ENCODE assay signal across 16 cellular contexts in the genomic region with DNA sequence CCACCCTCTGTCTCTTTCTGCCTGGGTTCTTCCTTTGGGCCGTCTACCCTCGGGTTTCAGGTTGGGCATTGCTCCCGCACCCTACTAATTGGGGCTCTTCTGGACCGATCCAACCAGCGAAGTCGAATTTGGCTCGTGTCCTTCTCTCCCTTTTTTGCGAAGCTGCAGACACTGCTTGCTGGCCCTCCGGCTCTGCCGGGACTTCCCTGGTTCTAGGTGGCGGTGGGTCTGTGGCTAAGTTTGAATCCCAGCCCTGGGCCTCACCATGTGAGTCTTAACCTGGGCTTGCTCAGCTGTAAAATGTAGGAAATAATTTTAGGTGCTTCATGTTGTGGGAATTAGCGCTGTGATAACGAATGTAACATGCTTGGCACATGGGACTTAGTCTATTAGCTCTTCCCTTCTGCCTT. TPM values are rescaled to one million over a fixed set of nuclear protein-coding genes. Genes with fewer than 3 reads are reported as not detected.
DNase-seq lines count a peak whose midpoint lies in the region; ATAC-seq, FAIRE-seq and TF ChIP-seq lines count a peak whose summit lies in the region.
"Had no signal": no experiment of that assay in that cellular context is flagged by ENCODE, and none has a peak within 500 bp of the region (broad histone marks: within the 10 kb centered on the region; RNA-seq: fewer than 3 reads in every experiment).

No MANE protein-coding gene starts in this region.

- TF ChIP-seq POLR2A in HepG2 (IDR thresholded peaks at IDR 0.05; ENCODE audit: insufficient read depth in 1 of 2, low read depth in 2 of 2, low read length in 2 of 2) (no peak), right lobe of liver (IDR thresholded peaks at IDR 0.05) (no peak), H1 (IDR thresholded peaks at IDR 0.05; ENCODE audit: control extremely low read depth in 1 of 2, low read depth in 2 of 2, low read length in 2 of 2) (no peak)

- ATAC-seq in HepG2 = no peak
- ATAC-seq in right lobe of liver = no peak
- ATAC-seq in aorta (ENCODE audit: low FRiP score) = peak; percentile 12
- no peak for ATAC-seq in pancreas

- H3K36me3 ChIP-seq in HepG2 (replicated peaks in 1 of 2; ENCODE audit: control insufficient read depth in 1 of 2, insufficient read depth in 2 of 2, low read length in 2 of 2) (no peaks in the 10 kb centered on the region), right lobe of liver (no peaks in the 10 kb centered on the region), H1 (ENCODE audit: control insufficient read depth in 2 of 4, insufficient read depth in 4 of 4, low read length in 3 of 4) (no peaks in the 10 kb centered on the region), neuron (ENCODE audit: insufficient read depth, low read length) (no peaks in the 10 kb centered on the region), aorta (ENCODE audit: control insufficient read depth in 1 of 2, insufficient read depth in 2 of 2, low read length in 1 of 2) (no peaks in the 10 kb centered on the region), pancreas (no peaks in the 10 kb centered on the region)

- H4K8ac ChIP-seq in H1 (ENCODE audit: extremely low read depth, insufficient read depth, low read length) = no peak overlapping the region

- no peak overlapping the region for H3K56ac ChIP-seq in H1 (replicated peaks; ENCODE audit: insufficient read length, low read depth, low read length)

- CTCF ChIA-PET in HepG2 (lab: Yijun Ruan, JAX; ENCODE audit: low intra/inter-chr PET ratio, low total read pairs) = no interaction called here
- CTCF ChIA-PET in H1 (lab: Charles Lee; ENCODE audit: partially characterized antibody) = interaction anchor here (0.7 to 7.5 kb wide), 9 partner anchors 8 to 455 kb away, joined by 3 to 152 read pairs (median 3); partner anchors contain the start of gene HOXC10

- H3K18ac ChIP-seq in H1 (ENCODE audit: extremely low read depth, low read length) = no peak overlapping the region; the same call in 1 of the 2 replicates

- no peak overlapping the region for H3K23ac ChIP-seq in H1 (ENCODE audit: insufficient read length)

- H3K4me3 ChIP-seq in HepG2 (replicated peaks in 1 of 3; ENCODE audit: insufficient read depth in 1 of 3, low read depth in 2 of 3, low read length in 3 of 3) (peak overlapping the region; percentile 38 to 73 (median 45); a peak in 4 of 6 replicates), right lobe of liver (no peak overlapping the region), H1 (ENCODE audit: extremely low read depth in 1 of 4, insufficient read depth in 2 of 4, low read depth in 3 of 4, low read length in 4 of 4) (peak overlapping the region; percentile 42 to 77 (median 52); a peak in 7 of 8 replicates), neuron (ENCODE audit: low read length) (no peak overlapping the region), aorta (ENCODE audit: low read length in 2 of 2) (peak overlapping the region in 1 of 2 donors; percentile 43), pancreas (peak overlapping the region in 1 of 4 donors; percentile 55)

- no peak for DNase-seq in HepG2 (ENCODE audit: low spot score)
- no peak for DNase-seq in right lobe of liver
- DNase-seq in H1 (ENCODE audit: low read depth in 1 of 2, low spot score in 2 of 2) = no peak
- no peak for DNase-seq in aorta
- DNase-seq in NCI-H187 treated with DMSO at 0.1 percent for 48 hours (lab: John Stamatoyannopoulos, UW) = no peak
- no peak for DNase-seq in UCSD-AML1 (lab: John Stamatoyannopoulos, UW; ENCODE audit: unreplicated experiment)
- DNase-seq in pancreas = no peak
- DNase-seq: NCI-H526 treated with DMSO at 0.1 percent for 48 hours; SHP77; stimulated activated CD4-positive, alpha-beta T cell treated with anti-CD3 and anti-CD28 coated beads, Interleukin-12 subunit alpha, Interleukin-12 subunit beta, amount 100 ng/mL, for 4 hours had no signal

- H2BK5ac ChIP-seq in H1 (ENCODE audit: low read depth, low read length) = no peak overlapping the region; the same call in 1 of the 2 replicates

- no peak for TF ChIP-seq CTCF in HepG2 (CRISPR knock-in tag; IDR thresholded peaks at IDR 0.05)
- no peak for TF ChIP-seq CTCF in right lobe of liver (IDR thresholded peaks at IDR 0.05)
- TF ChIP-seq CTCF in H1 (IDR thresholded peaks at IDR 0.05; ENCODE audit: control extremely low read depth in 1 of 3, insufficient read depth in 1 of 3, low read depth in 1 of 3, low read length in 3 of 3) = no peak
- no peak for TF ChIP-seq CTCF in pancreas (IDR thresholded peaks at IDR 0.05)

- no peak overlapping the region for H3K27ac ChIP-seq in HepG2 (ENCODE audit: extremely low read length, insufficient read depth, low read length)
- H3K27ac ChIP-seq in right lobe of liver = no peak overlapping the region
- no peak overlapping the region for H3K27ac ChIP-seq in H1 (ENCODE audit: low read depth, low read length)
- no peak overlapping the region for H3K27ac ChIP-seq in aorta (ENCODE audit: low read depth in 1 of 2, low read length in 2 of 2)
- H3K27ac ChIP-seq in pancreas = peak overlapping the region in 1 of 4 donors; percentile 58

- H2BK15ac ChIP-seq in H1 (ENCODE audit: low read length) = 0 out of 2 replicates have a peak overlapping the region, but pooled peaks have one; percentile 29

- POLR2A ChIA-PET in HepG2 (lab: Yijun Ruan, JAX) = no interaction called here
- POLR2A ChIA-PET in H1 (lab: Charles Lee; ENCODE audit: partially characterized antibody) = interaction anchor here (0.9 to 3.1 kb wide), 5 partner anchors 8 to 226 kb away, joined by 3 to 10 read pairs (median 3); partner anchors contain the start of gene ATP5MC2

- no peak overlapping the region for H4K91ac ChIP-seq in H1 (replicated peaks; ENCODE audit: insufficient read length, low read length)

- H3K23me2 ChIP-seq in H1 (ENCODE audit: low read depth, low read length) = peaks cover 16% of the 10 kb centered on the region; the same call in 1 of the 2 replicates

- H2BK20ac ChIP-seq in H1 (ENCODE audit: low read length) = no peak overlapping the region

- 27% methylated on average over 9 of the region's 13 CpGs for WGBS in HepG2 (ENCODE audit: low lambda C conversion rate)
- WGBS in right lobe of liver (ENCODE audit: insufficient coverage, low coverage, low lambda C conversion rate, missing lambda C conversion rate) = 52% methylated on average over 10 of the region's 13 CpGs
- 34% methylated on average over 5 of the region's 13 CpGs; no CpG with 5 or more reads in 1 of the 2 experiments for WGBS in H1 (ENCODE audit: extremely low coverage in 1 of 2, insufficient coverage in 1 of 2, insufficient read length in 1 of 2, insufficient replicate concordance in 2 of 2, low coverage in 1 of 2, low lambda C conversion rate in 2 of 2, missing lambda C conversion rate in 1 of 2), 2 experiments
- WGBS in aorta, 2 donors = 31 to 33% methylated on average over 13 of the region's 13 CpGs
- whole genome bisulfite sequencing in pancreas, 2 donors = 69 to 75% methylated on average over 13 of the region's 13 CpGs

- H3K79me2 ChIP-seq in HepG2 (ENCODE audit: insufficient read depth, low read length) (no peaks in the 10 kb centered on the region), H1 (ENCODE audit: control insufficient read depth in 1 of 2, insufficient read depth in 2 of 2, low read length in 2 of 2) (no peaks in the 10 kb centered on the region)

- no peaks in the 10 kb centered on the region for H3K79me1 ChIP-seq in H1 (ENCODE audit: low read depth, low read length)

- H4K5ac ChIP-seq in H1 (ENCODE audit: insufficient read length, low read depth, low read length) = no peak overlapping the region

- BruUV-seq in HepG2 (replicated peaks; lab: Mats Ljungman, UMichigan) = no TSS peak

- TF ChIP-seq RAD21 in HepG2 (CRISPR knock-in tag; IDR thresholded peaks at IDR 0.05) = no peak
- TF ChIP-seq RAD21 in H1 (IDR thresholded peaks at IDR 0.05 in 1 of 2, conservative IDR thresholded peaks at IDR 0.05 in 1 of 2; ENCODE audit: low read depth in 2 of 2, low read length in 2 of 2) = no peak

- H3K9ac ChIP-seq in HepG2 (ENCODE audit: insufficient read depth, low read depth, low read length) = no peak overlapping the region
- no peak overlapping the region for H3K9ac ChIP-seq in H1 (replicated peaks in 1 of 4; ENCODE audit: extremely low read depth in 1 of 4, low read depth in 3 of 4, low read length in 3 of 4)

- H3K4me1 ChIP-seq in HepG2 (ENCODE audit: insufficient read depth, low read length) (peaks cover 23% of the 10 kb centered on the region), right lobe of liver (peaks cover 0 to 13% (median 6%) of the 10 kb centered on the region in 4 donors), H1 (replicated peaks in 1 of 4; ENCODE audit: control insufficient read depth in 3 of 4, insufficient read depth in 4 of 4, low read length in 3 of 4) (peaks cover 3 to 37% (median 12%) of the 10 kb centered on the region in 4 experiments), neuron (ENCODE audit: insufficient read depth, low read length) (peaks cover 34% of the 10 kb centered on the region), aorta (ENCODE audit: control insufficient read depth in 1 of 2, insufficient read depth in 2 of 2, low read length in 2 of 2) (no peaks in the 10 kb centered on the region), pancreas (peaks cover 0 to 9% (median 0%) of the 10 kb centered on the region in 3 donors)

- H2AK5ac ChIP-seq in H1 (ENCODE audit: low read depth, low read length) = no peak overlapping the region; the same call in 1 of the 2 replicates

- H3K9me3 ChIP-seq in HepG2 (ENCODE audit: low read length) (no peaks in the 10 kb centered on the region), right lobe of liver (no peaks in the 10 kb centered on the region), H1 (ENCODE audit: insufficient read depth in 2 of 2, low read depth in 1 of 2, low read length in 1 of 2) (no peaks in the 10 kb centered on the region), neuron (ENCODE audit: low read length) (peaks cover 5% of the 10 kb centered on the region), aorta (ENCODE audit: control insufficient read depth, low read length) (no peaks in the 10 kb centered on the region), pancreas (no peaks in the 10 kb centered on the region)

- H3K27me3 ChIP-seq in HepG2 (ENCODE audit: control insufficient read depth in 1 of 2, insufficient read depth in 2 of 2, low read length in 2 of 2) = peaks cover 7 to 92% of the 10 kb centered on the region in 2 experiments; a peak in 4 of 5 replicates
- H3K27me3 ChIP-seq in right lobe of liver = peaks cover 0 to 16% of the 10 kb centered on the region in 2 donors
- peaks cover 63 to 79% (median 77%) of the 10 kb centered on the region in 4 experiments for H3K27me3 ChIP-seq in H1 (replicated peaks in 1 of 4; ENCODE audit: control insufficient read depth in 3 of 4, extremely low read depth in 1 of 4, insufficient read depth in 3 of 4, low read length in 3 of 4)
- peaks cover 66% of the 10 kb centered on the region for H3K27me3 ChIP-seq in neuron (ENCODE audit: insufficient read depth, low read length)
- no peaks in the 10 kb centered on the region for H3K27me3 ChIP-seq in aorta (ENCODE audit: control insufficient read depth in 1 of 2, insufficient read depth in 2 of 2, low read length in 1 of 2)
- peaks cover 0 to 6% (median 3%) of the 10 kb centered on the region in 4 donors for H3K27me3 ChIP-seq in pancreas

- in situ Hi-C loops in HepG2 (cut with HindIII; ENCODE audit: extremely low pct_ligation_motif_present, low pct_unique_long_range_greater_than_20kb) = loop anchor here (10.0 kb wide), 1 partner anchor 463 kb away; no protein-coding TSS in a partner anchor

- H3K14ac ChIP-seq in H1 (ENCODE audit: insufficient read length) = no peak overlapping the region

- FAIRE-seq in HepG2 (lab: Jason Lieb, UNC) = no peak
- no peak for FAIRE-seq in H1 (lab: Jason Lieb, UNC)
- no peak for FAIRE-seq in pancreas (lab: Jason Lieb, UNC)
- FAIRE-seq: colon, GM18507 had no signal

- H4K20me1 ChIP-seq in HepG2 (ENCODE audit: insufficient read depth, low read length) (no peaks in the 10 kb centered on the region), H1 (replicated peaks in 1 of 2; ENCODE audit: control insufficient read depth in 1 of 2, insufficient read depth in 2 of 2, low read length in 2 of 2) (peaks cover 0 to 3% of the 10 kb centered on the region in 2 experiments)

- intact Hi-C loops in HepG2 (cut with micrococcal nuclease; ENCODE audit: unreplicated experiment) (no loop called here), right lobe of liver (cut with DNase I) (no loop called here), aorta (cut with DNase I) (no loop called here), pancreas (cut with DNase I) (no loop called here)

- no peak for TF ChIP-seq EP300 in HepG2 (IDR thresholded peaks at IDR 0.05; ENCODE audit: low read depth in 2 of 2, low read length in 2 of 2)
- TF ChIP-seq EP300 in HepG2 (CRISPR knock-in tag; IDR thresholded peaks at IDR 0.05; ENCODE audit: borderline replicate concordance) = no peak
- no peak for TF ChIP-seq EP300 in H1 (IDR thresholded peaks at IDR 0.05; ENCODE audit: borderline replicate concordance in 1 of 2, low read depth in 2 of 2, low read length in 2 of 2)

- H3K4ac ChIP-seq in H1 (replicated peaks; ENCODE audit: insufficient read length, low read depth, low read length) = no peak overlapping the region

- no peak overlapping the region for H2AFZ ChIP-seq in HepG2 (ENCODE audit: low read length)
- H2AFZ ChIP-seq in H1 (ENCODE audit: low read length) = peak overlapping the region; percentile 74; the same call in 1 of the 2 replicates
- peak overlapping the region; percentile 27 for H2AFZ ChIP-seq in neuron (ENCODE audit: low read depth, low read length)

- H3K4me2 ChIP-seq in HepG2 (ENCODE audit: low read depth, low read length) (peak overlapping the region; percentile 87), H1 (ENCODE audit: insufficient read depth in 1 of 2, low read depth in 2 of 2, low read length in 2 of 2) (peak overlapping the region; percentile 96 to 98)

- no peak overlapping the region for H2BK120ac ChIP-seq in H1 (replicated peaks; ENCODE audit: low read depth, low read length)

- peak overlapping the region; percentile 68; the same call in 1 of the 2 replicates for H2BK12ac ChIP-seq in H1 (ENCODE audit: low read depth, low read length)

RNA-seq across cellular contexts. Expression of gene CISTR, which starts 0.4 kb away (rescaled TPM):
- total RNA-seq in HepG2 (2016; rRNA removed; fragmentation: Illumina TruSeq; extraction: Trizol) (not detected in 2 replicates), right lobe of liver (not detected), aorta (not detected), pancreas (not detected)
- not detected in 2 replicates for total RNA-seq in HepG2 (2016; cell fraction: cytosol; rRNA removed; fragmentation: Illumina TruSeq; extraction: Trizol; ENCODE audit: low read depth)
- total RNA-seq in HepG2 (2016; cell fraction: insoluble cytoplasmic fraction; rRNA removed; fragmentation: Illumina TruSeq; extraction: Trizol) = not detected in 2 replicates
- not detected in 2 replicates for total RNA-seq in HepG2 (2016; cell fraction: membrane; rRNA removed; fragmentation: Illumina TruSeq; extraction: Trizol)
- total RNA-seq in HepG2 (2016; cell fraction: nucleus; rRNA removed; fragmentation: Illumina TruSeq; extraction: Trizol) = not detected in 2 replicates
- polyA plus RNA-seq in HepG2 (2011; rRNA removed) (not detected in 2 replicates), H1 (2011; rRNA removed) (not detected in 2 replicates), aorta (not detected), pancreas (not detected)
- polyA plus RNA-seq in HepG2 (2011; cell fraction: cytosol; rRNA removed) = not detected in 2 replicates
- not detected in 2 replicates for polyA plus RNA-seq in HepG2 (2011; cell fraction: nucleus; rRNA removed)
- not detected in 2 replicates for polyA plus RNA-seq in HepG2 (2012)
- not detected in 2 replicates for polyA plus RNA-seq in HepG2 (2016; cell fraction: cytosol; fragmentation: Illumina TruSeq; extraction: Trizol; ENCODE audit: low read depth)
- not detected in 2 replicates for polyA plus RNA-seq in HepG2 (2016; cell fraction: insoluble cytoplasmic fraction; fragmentation: Illumina TruSeq; extraction: Trizol; ENCODE audit: low read depth)
- not detected in 2 replicates for polyA plus RNA-seq in HepG2 (2016; cell fraction: membrane; fragmentation: Illumina TruSeq; extraction: Trizol; ENCODE audit: low read depth)
- polyA plus RNA-seq in HepG2 (2016; cell fraction: nucleus; fragmentation: Illumina TruSeq; extraction: Trizol; ENCODE audit: insufficient read depth, low read depth) = not detected in 2 replicates
- polyA minus RNA-seq in HepG2 (2011; rRNA and poly(A)+ RNA removed; ENCODE audit: low replicate concordance) = not detected in 2 replicates
- not detected in 2 replicates for polyA minus RNA-seq in HepG2 (2011; cell fraction: cytosol; rRNA and poly(A)+ RNA removed)
- not detected in 2 replicates for polyA minus RNA-seq in HepG2 (2011; cell fraction: nucleus; rRNA and poly(A)+ RNA removed)
- total RNA-seq in H1 (2021; fragmentation: NEBNext Ultra II Directional; extraction: Animal tissue kit (Norgen Biotek cat#: 25700)) = not detected in 2 replicates
- polyA plus RNA-seq in H1 (2011; cell fraction: cytosol; rRNA removed) = not detected
- not detected for polyA plus RNA-seq in H1 (2011; cell fraction: nucleus; rRNA removed)
- not detected in 4 replicates for polyA plus RNA-seq in H1 (2012, experiment 1 of 2)
- polyA plus RNA-seq in H1 (2012, experiment 2 of 2) = not detected
- polyA plus RNA-seq in H1 (2013, experiment 1 of 2) = not detected
- polyA plus RNA-seq in H1 (2013, experiment 2 of 2) = not detected
- polyA minus RNA-seq in H1 (2011; rRNA and poly(A)+ RNA removed) = not detected in 2 replicates
- polyA minus RNA-seq in H1 (2011; cell fraction: cytosol; rRNA and poly(A)+ RNA removed) = not detected
- polyA minus RNA-seq in H1 (2011; cell fraction: nucleus; rRNA and poly(A)+ RNA removed) = not detected
- total RNA-seq: Daoy, kidney epithelial cell had no signal
- polyA plus RNA-seq: AG04450 had no signal

RNA-seq across cellular contexts. Expression of gene CALCOCO1, which starts 24.9 kb away (rescaled TPM):
- 4.9 and 7.7 TPM in 2 replicates for total RNA-seq in HepG2 (2016; rRNA removed; fragmentation: Illumina TruSeq; extraction: Trizol)
- total RNA-seq in HepG2 (2016; cell fraction: cytosol; rRNA removed; fragmentation: Illumina TruSeq; extraction: Trizol; ENCODE audit: low read depth) = 0.81 and 0.88 TPM in 2 replicates
- 5.4 and 6.9 TPM in 2 replicates for total RNA-seq in HepG2 (2016; cell fraction: insoluble cytoplasmic fraction; rRNA removed; fragmentation: Illumina TruSeq; extraction: Trizol)
- 1.0 and 1.4 TPM in 2 replicates for total RNA-seq in HepG2 (2016; cell fraction: membrane; rRNA removed; fragmentation: Illumina TruSeq; extraction: Trizol)
- total RNA-seq in HepG2 (2016; cell fraction: nucleus; rRNA removed; fragmentation: Illumina TruSeq; extraction: Trizol) = 10.7 and 11.7 TPM in 2 replicates
- 47.7 and 57.2 TPM in 2 replicates for polyA plus RNA-seq in HepG2 (2011; rRNA removed)
- 19.0 and 25.5 TPM in 2 replicates for polyA plus RNA-seq in HepG2 (2011; cell fraction: cytosol; rRNA removed)
- polyA plus RNA-seq in HepG2 (2011; cell fraction: nucleus; rRNA removed) = 439 and 465 TPM in 2 replicates
- 33.3 and 36.8 TPM in 2 replicates for polyA plus RNA-seq in HepG2 (2012)
- 0.11 and 0.44 TPM in 2 replicates for polyA plus RNA-seq in HepG2 (2016; cell fraction: cytosol; fragmentation: Illumina TruSeq; extraction: Trizol; ENCODE audit: low read depth)
- 3.8 and 4.3 TPM in 2 replicates for polyA plus RNA-seq in HepG2 (2016; cell fraction: insoluble cytoplasmic fraction; fragmentation: Illumina TruSeq; extraction: Trizol; ENCODE audit: low read depth)
- 0.77 and 1.1 TPM in 2 replicates for polyA plus RNA-seq in HepG2 (2016; cell fraction: membrane; fragmentation: Illumina TruSeq; extraction: Trizol; ENCODE audit: low read depth)
- 21.6 and 24.3 TPM in 2 replicates for polyA plus RNA-seq in HepG2 (2016; cell fraction: nucleus; fragmentation: Illumina TruSeq; extraction: Trizol; ENCODE audit: insufficient read depth, low read depth)
- 53.0 and 73.1 TPM in 2 replicates for polyA minus RNA-seq in HepG2 (2011; rRNA and poly(A)+ RNA removed; ENCODE audit: low replicate concordance)
- polyA minus RNA-seq in HepG2 (2011; cell fraction: cytosol; rRNA and poly(A)+ RNA removed) = 5.3 and 6.5 TPM in 2 replicates
- polyA minus RNA-seq in HepG2 (2011; cell fraction: nucleus; rRNA and poly(A)+ RNA removed) = 71.2 and 84.0 TPM in 2 replicates
- 10 to 100 TPM; 25.4 to 53.7 (median 34.2) TPM for total RNA-seq in right lobe of liver
- total RNA-seq in H1 (2021; fragmentation: NEBNext Ultra II Directional; extraction: Animal tissue kit (Norgen Biotek cat#: 25700)) = 18.7 and 20.3 TPM in 2 replicates
- 35.3 and 39.3 TPM in 2 replicates for polyA plus RNA-seq in H1 (2011; rRNA removed)
- 32.3 TPM for polyA plus RNA-seq in H1 (2011; cell fraction: cytosol; rRNA removed)
- polyA plus RNA-seq in H1 (2011; cell fraction: nucleus; rRNA removed) = 65.4 TPM
- polyA plus RNA-seq in H1 (2012, experiment 1 of 2) = 18.8 to 23.4 TPM (median 21.7 TPM) in 4 replicates
- polyA plus RNA-seq in H1 (2012, experiment 2 of 2) = 17.8 TPM
- 12.3 TPM for polyA plus RNA-seq in H1 (2013, experiment 1 of 2)
- polyA plus RNA-seq in H1 (2013, experiment 2 of 2) = 10.1 TPM
- 33.5 and 37.1 TPM in 2 replicates for polyA minus RNA-seq in H1 (2011; rRNA and poly(A)+ RNA removed)
- polyA minus RNA-seq in H1 (2011; cell fraction: cytosol; rRNA and poly(A)+ RNA removed) = 9.6 TPM
- polyA minus RNA-seq in H1 (2011; cell fraction: nucleus; rRNA and poly(A)+ RNA removed) = 28.7 TPM
- 100 to 1,000 TPM; 242 to 259 TPM for total RNA-seq in aorta
- 100 to 1,000 TPM in 1 of 2 donors, 10 to 100 TPM in 1; 88.5 to 299 TPM for polyA plus RNA-seq in aorta
- total RNA-seq in pancreas = 100 to 1,000 TPM in 1 of 6 donors, 10 to 100 TPM in 5; 28.2 to 102 (median 72.3) TPM
- polyA plus RNA-seq in pancreas = 100 to 1,000 TPM; 102 to 103 TPM

Comparison
In these comparisons a context has a peak if more than half of its experiments do, and no peak if none do; other contexts are left out.
1. H3K4me3 ChIP-seq: peak in HepG2 (3 of 3) and H1 (4 of 4); none in right lobe of liver (0 of 3) and neuron (single experiment).
2. Of the 41 proteins assayed by ChIP-seq in both HepG2 and H1: peak only in HepG2: none; only in H1: SUZ12; in both: EZH2; in neither: 39.